ENCODE assay signal across 9 cellular contexts in genomic region chr17:27247071-27247957, GRCh38. TPM values are rescaled to one million over a fixed set of nuclear protein-coding genes. Genes with fewer than 3 reads are reported as not detected.
DNase-seq lines count a peak whose midpoint lies in the region; ATAC-seq and TF ChIP-seq lines count a peak whose summit lies in the region.
"Had no signal": no experiment of that assay in that cellular context is flagged by ENCODE, and none has a peak within 500 bp of the region (broad histone marks: within the 10 kb centered on the region; RNA-seq: fewer than 3 reads in every experiment).

No MANE protein-coding gene starts in this region.

- peaks cover 18% of the 10 kb centered on the region for H3K27me3 Mint-ChIP-seq in mesothelial cell of epicardium (ENCODE audit: low read depth)
- H3K27me3 Mint-ChIP-seq in endothelial cell (ENCODE audit: unreplicated experiment) = peaks cover 4% of the 10 kb centered on the region

- no peaks in the 10 kb centered on the region for H3K36me3 Mint-ChIP-seq in mesothelial cell of epicardium
- H3K36me3 Mint-ChIP-seq in endothelial cell (ENCODE audit: low read depth, unreplicated experiment) = no peaks in the 10 kb centered on the region

- H3K27ac Mint-ChIP-seq in mesothelial cell of epicardium (peak overlapping the region; percentile 80), endothelial cell (ENCODE audit: unreplicated experiment) (no peak overlapping the region)

- H3K9me3 Mint-ChIP-seq in mesothelial cell of epicardium (peaks cover 4% of the 10 kb centered on the region), endothelial cell (ENCODE audit: unreplicated experiment) (no peaks in the 10 kb centered on the region)
- H3K9me3 Mint-ChIP-seq: neural crest cell had no signal

- no peak for TF ChIP-seq CTCF in mesothelial cell of epicardium (IDR thresholded peaks at IDR 0.05; ENCODE audit: unreplicated experiment)
- no peak for TF ChIP-seq CTCF in endothelial cell (IDR thresholded peaks at IDR 0.05; ENCODE audit: unreplicated experiment)

- ATAC-seq in GM21717 (IDR thresholded peaks at IDR 0.05; ENCODE audit: unreplicated experiment) = no peak

- DNase-seq in Ammon's horn (ENCODE audit: low spot score) (peak; percentile 78), NCI-H460 (ENCODE audit: extremely low read depth, low read depth) (peak; percentile 99), dermis blood vessel endothelial cell (peak; percentile 97), mesothelial cell of epicardium (ENCODE audit: low spot score in 2 of 2, unreplicated experiment in 2 of 2) (no peak), NCI-H524 (lab: John Stamatoyannopoulos, UW) (no peak), endothelial cell (ENCODE audit: low spot score) (no peak)
- no peak for DNase-seq in activated CD8-positive, alpha-beta memory T cell treated with anti-CD3 and anti-CD28 coated beads, Interleukin-2, amount 50 U/mL, for 4 hours

- peaks cover 34% of the 10 kb centered on the region for H3K4me1 Mint-ChIP-seq in mesothelial cell of epicardium
- peaks cover 5% of the 10 kb centered on the region for H3K4me1 Mint-ChIP-seq in endothelial cell (ENCODE audit: unreplicated experiment)

- no peak overlapping the region for H3K4me3 Mint-ChIP-seq in mesothelial cell of epicardium
- H3K4me3 Mint-ChIP-seq in endothelial cell (ENCODE audit: unreplicated experiment) = no peak overlapping the region
- H3K4me3 Mint-ChIP-seq: neural crest cell had no signal

RNA-seq across cellular contexts. Expression of gene WSB1, which starts 46.6 kb away (rescaled TPM):
- total RNA-seq in NCI-H460 (2014; rRNA removed; shearing (Covaris generic)) = 143 and 153 TPM in 2 replicates
- 164 and 339 TPM in 2 replicates for polyA plus RNA-seq in NCI-H460 (2014; cell fraction: nucleus; rRNA removed)
- total RNA-seq in dermis blood vessel endothelial cell = 783 and 844 TPM in 2 replicates
- total RNA-seq in mesothelial cell of epicardium = 768 to 806 TPM (median 799 TPM) in 3 replicates
- 443 TPM for total RNA-seq in endothelial cell (ENCODE audit: unreplicated experiment)

Comparison
In these comparisons a context has a peak if more than half of its experiments do, and no peak if none do; other contexts are left out.
1. DNase-seq: peak in Ammon's horn (single experiment), NCI-H460 (single experiment) and dermis blood vessel endothelial cell (single experiment); none in mesothelial cell of epicardium (0 of 2), activated CD8-positive, alpha-beta memory T cell treated with anti-CD3 and anti-CD28 coated beads, Interleukin-2, amount 50 U/mL, for 4 hours (single experiment), NCI-H524 (0 of 2) and endothelial cell (single experiment).